24 cellular contexts compared by ENCODE assay signal in the genomic region with DNA sequence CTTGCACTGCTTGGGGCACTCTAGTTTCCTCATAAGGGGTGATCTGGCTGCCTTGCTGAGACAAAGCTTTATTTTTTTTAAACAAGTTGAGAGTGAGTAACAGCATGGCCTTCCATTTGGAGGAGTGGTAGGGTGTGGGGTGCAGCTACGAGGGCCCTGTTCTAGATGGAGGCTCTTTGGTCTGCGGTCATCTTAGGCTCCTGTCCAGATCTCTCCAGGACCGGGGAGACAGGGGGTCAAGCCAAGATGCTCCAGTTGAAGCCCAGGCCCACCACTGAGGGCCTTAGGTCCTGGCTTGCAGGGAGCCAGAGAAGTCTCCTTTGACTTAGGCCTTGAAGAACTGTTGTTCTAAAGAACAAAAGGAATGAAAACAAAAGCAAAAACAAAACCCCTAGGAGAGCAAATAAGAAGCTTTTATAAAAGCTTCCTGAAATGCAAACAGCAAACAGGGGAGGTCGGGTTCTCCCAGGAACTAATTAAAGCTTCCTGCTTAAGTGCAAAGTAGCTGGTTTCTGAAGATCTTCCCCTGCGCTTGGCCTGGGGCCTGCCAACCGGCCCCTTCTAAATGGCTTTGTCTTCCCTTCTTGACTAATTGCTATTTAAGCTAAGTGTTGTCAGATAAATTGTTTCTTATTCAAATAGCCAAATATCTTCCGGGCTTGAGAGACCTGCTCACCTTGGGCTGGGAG.
"Had no signal": no experiment of that assay in that cellular context is flagged by ENCODE, and none has a peak within 500 bp of the region (broad histone marks: within the 10 kb centered on the region; RNA-seq: fewer than 3 reads in every experiment).

No MANE protein-coding gene starts in this region.

- H3K4me1 Mint-ChIP-seq: activated B cell treated with CpG ODN at 0.5 μM for 24 hours; activated CD4-positive, alpha-beta T cell treated with anti-CD3 and anti-CD28 coated beads, Interleukin-2, amount 10 ng/mL, durations not matched to agents 24 days and 14 days; activated T-helper 17 cell treated with anti-CD3 and anti-CD28 coated beads, Interleukin-2, amount 50 U/mL, for 72 hours; brain; T-helper 17 cell had no signal

- H3K36me3 Mint-ChIP-seq: brain had no signal

- ATAC-seq: activated T-helper 17 cell treated with anti-CD3 and anti-CD28 coated beads, Interleukin-2, amount 50 U/mL, for 72 hours; PC-3; T-helper 17 cell had no signal

- H3K27ac Mint-ChIP-seq: activated B cell treated with CpG ODN at 0.5 μM for 24 hours; activated CD4-positive, alpha-beta T cell treated with anti-CD3 and anti-CD28 coated beads, Interleukin-2, amount 10 ng/mL, durations not matched to agents 24 days and 14 days; activated naive CD4-positive, alpha-beta T cell treated with anti-CD3 and anti-CD28 coated beads for 36 hours; activated naive CD8-positive, alpha-beta T cell; activated T-helper 17 cell treated with anti-CD3 and anti-CD28 coated beads, Interleukin-2, amount 50 U/mL, for 72 hours; brain; T-helper 17 cell had no signal

- H3K4me3 Mint-ChIP-seq: activated B cell treated with CpG ODN at 0.5 μM for 24 hours; activated CD4-positive, alpha-beta T cell treated with anti-CD3 and anti-CD28 coated beads, Interleukin-2, amount 10 ng/mL, durations not matched to agents 24 days and 14 days; activated naive CD4-positive, alpha-beta T cell treated with anti-CD3 and anti-CD28 coated beads for 36 hours; activated naive CD8-positive, alpha-beta T cell; activated T-helper 17 cell treated with anti-CD3 and anti-CD28 coated beads, Interleukin-2, amount 50 U/mL, for 72 hours; brain; T-helper 17 cell had no signal

- DNase-seq: activated B cell treated with CpG ODN at 0.5 μM for 24 hours; activated CD4-positive, alpha-beta T cell treated with anti-CD3 and anti-CD28 coated beads for 1 hour; activated CD4-positive, alpha-beta T cell treated with anti-CD3 and anti-CD28 coated beads, Interleukin-2, amount 10 ng/mL, durations not matched to agents 24 days and 14 days; activated CD4-positive, alpha-beta T cell treated with anti-CD3 and anti-CD28 coated beads, Interleukin-2, amount 50 U/mL, for 48 hours; activated gamma-delta T cell; activated naive CD4-positive, alpha-beta T cell treated with anti-CD3 and anti-CD28 coated beads for 36 hours; activated T-cell treated with anti-CD3 and anti-CD28 coated beads for 4 hours; activated T-cell treated with anti-CD3 and anti-CD28 coated beads, Interleukin-2, amount 50 U/mL, for 48 hours; amygdala; KG1; NCI-H1048; NCI-H146; NCI-H1930; NCI-H345; NCI-H510A treated with DMSO at 0.1 percent for 48 hours; NCI-H69; NK-92 treated with Interleukin-12 subunit alpha and Interleukin-12 subunit beta, amount 100 ng/mL, for 24 hours; PC-3; SHP77 treated with DMSO at 0.1 percent for 48 hours; T-helper 17 cell; T1000 had no signal

- H3K27me3 Mint-ChIP-seq: activated B cell treated with CpG ODN at 0.5 μM for 24 hours; activated CD4-positive, alpha-beta T cell treated with anti-CD3 and anti-CD28 coated beads, Interleukin-2, amount 10 ng/mL, durations not matched to agents 24 days and 14 days; activated naive CD8-positive, alpha-beta T cell had no signal
